In the genomic region with DNA sequence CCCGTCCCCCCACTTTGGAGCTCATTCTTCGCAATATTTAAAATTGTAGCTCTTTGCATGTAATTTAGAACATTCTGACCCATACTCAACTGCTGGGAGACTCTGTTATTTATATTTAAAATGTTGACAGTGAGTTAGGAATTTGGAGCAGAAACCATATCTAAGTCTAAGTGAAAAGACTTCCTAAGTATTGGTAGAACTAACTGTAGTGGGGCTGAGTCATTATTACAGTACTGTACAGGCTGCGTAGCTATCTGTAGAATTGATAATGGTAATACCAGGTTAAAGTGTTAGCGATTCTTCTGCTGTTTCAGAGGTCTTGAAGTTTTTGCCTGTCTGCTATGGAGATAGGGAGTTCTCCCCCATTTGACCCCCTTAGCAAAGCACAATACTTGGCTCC, we compare ENCODE assay signal across 1 cellular context.
TF ChIP-seq lines count a peak whose summit lies in the region.

No MANE protein-coding gene starts in this region.

TF ChIP-seq in A549, 52 proteins besides CTCF, POLR2A, EP300 and RAD21 (continued from another document):
- TF ChIP-seq, protein P1, sequence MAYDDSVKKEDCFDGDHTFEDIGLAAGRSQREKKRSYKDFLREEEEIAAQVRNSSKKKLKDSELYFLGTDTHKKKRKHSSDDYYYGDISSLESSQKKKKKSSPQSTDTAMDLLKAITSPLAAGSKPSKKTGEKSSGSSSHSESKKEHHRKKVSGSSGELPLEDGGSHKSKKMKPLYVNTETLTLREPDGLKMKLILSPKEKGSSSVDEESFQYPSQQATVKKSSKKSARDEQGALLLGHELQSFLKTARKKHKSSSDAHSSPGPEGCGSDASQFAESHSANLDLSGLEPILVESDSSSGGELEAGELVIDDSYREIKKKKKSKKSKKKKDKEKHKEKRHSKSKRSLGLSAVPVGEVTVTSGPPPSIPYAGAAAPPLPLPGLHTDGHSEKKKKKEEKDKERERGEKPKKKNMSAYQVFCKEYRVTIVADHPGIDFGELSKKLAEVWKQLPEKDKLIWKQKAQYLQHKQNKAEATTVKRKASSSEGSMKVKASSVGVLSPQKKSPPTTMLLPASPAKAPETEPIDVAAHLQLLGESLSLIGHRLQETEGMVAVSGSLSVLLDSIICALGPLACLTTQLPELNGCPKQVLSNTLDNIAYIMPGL (CRISPR knock-in tag; IDR thresholded peaks at IDR 0.05; ENCODE audit: borderline replicate concordance) = no peak
- TF ChIP-seq RARB (CRISPR knock-in tag; IDR thresholded peaks at IDR 0.05) = no peak
- no peak for TF ChIP-seq CHD2 (IDR thresholded peaks at IDR 0.05; ENCODE audit: low read length, partially characterized antibody)
- no peak for TF ChIP-seq HOXA7 (CRISPR knock-in tag; IDR thresholded peaks at IDR 0.05)
- TF ChIP-seq, protein P2, sequence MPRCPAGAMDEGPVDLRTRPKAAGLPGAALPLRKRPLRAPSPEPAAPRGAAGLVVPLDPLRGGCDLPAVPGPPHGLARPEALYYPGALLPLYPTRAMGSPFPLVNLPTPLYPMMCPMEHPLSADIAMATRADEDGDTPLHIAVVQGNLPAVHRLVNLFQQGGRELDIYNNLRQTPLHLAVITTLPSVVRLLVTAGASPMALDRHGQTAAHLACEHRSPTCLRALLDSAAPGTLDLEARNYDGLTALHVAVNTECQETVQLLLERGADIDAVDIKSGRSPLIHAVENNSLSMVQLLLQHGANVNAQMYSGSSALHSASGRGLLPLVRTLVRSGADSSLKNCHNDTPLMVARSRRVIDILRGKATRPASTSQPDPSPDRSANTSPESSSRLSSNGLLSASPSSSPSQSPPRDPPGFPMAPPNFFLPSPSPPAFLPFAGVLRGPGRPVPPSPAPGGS (IDR thresholded peaks at IDR 0.05) = no peak
